Comparison of ENCODE assay signal across 30 cellular contexts in genomic region chr22:36769541-36769940, GRCh38. TPM values are rescaled to one million over a fixed set of nuclear protein-coding genes. Genes with fewer than 3 reads are reported as not detected.
"Had no signal": no experiment of that assay in that cellular context is flagged by ENCODE, and none has a peak within 500 bp of the region (broad histone marks: within the 10 kb centered on the region; RNA-seq: fewer than 3 reads in every experiment).

No MANE protein-coding gene starts in this region.

- H3K27ac Mint-ChIP-seq: activated CD4-positive, alpha-beta T cell treated with anti-CD3 and anti-CD28 coated beads, Interleukin-2, amount 10 ng/mL, durations not matched to agents 7 days and 5 days; activated CD8-positive, alpha-beta memory T cell treated with anti-CD3 and anti-CD28 coated beads, Interleukin-2, amount 10 ng/mL, durations not matched to agents 7 days and 5 days; activated CD8-positive, alpha-beta T cell treated with anti-CD3 and anti-CD28 coated beads, Interleukin-2, amount 10 ng/mL, durations not matched to agents 7 days and 5 days; stimulated activated naive CD8-positive, alpha-beta T cell treated with anti-CD3 and anti-CD28 coated beads, Interleukin-15, Interleukin-2, amounts not matched to agents 100 ng/mL and 50 ng/mL, for 24 hours; T-helper 17 cell; type B pancreatic cell had no signal

- H3K27me3 Mint-ChIP-seq: activated CD4-positive, alpha-beta T cell treated with anti-CD3 and anti-CD28 coated beads, Interleukin-2, amount 10 ng/mL, durations not matched to agents 7 days and 5 days; activated CD8-positive, alpha-beta memory T cell treated with anti-CD3 and anti-CD28 coated beads, Interleukin-2, amount 10 ng/mL, durations not matched to agents 7 days and 5 days; stimulated activated naive CD8-positive, alpha-beta T cell treated with anti-CD3 and anti-CD28 coated beads, Interleukin-15, Interleukin-2, amounts not matched to agents 100 ng/mL and 50 ng/mL, for 24 hours; T-helper 17 cell; type B pancreatic cell had no signal

- H3K4me3 ChIP-seq: colonic mucosa, esophagus squamous epithelium, vagina had no signal

- H3K36me3 Mint-ChIP-seq: activated CD8-positive, alpha-beta memory T cell treated with anti-CD3 and anti-CD28 coated beads, Interleukin-2, amount 10 ng/mL, durations not matched to agents 7 days and 5 days; activated naive CD4-positive, alpha-beta T cell treated with anti-CD3 and anti-CD28 coated beads, Interleukin-2, amount 50 U/mL, for 72 hours had no signal

- H3K4me1 ChIP-seq: colonic mucosa, vagina had no signal

- H3K36me3 ChIP-seq: colonic mucosa, vagina, WERI-Rb-1 had no signal

- H3K9me3 ChIP-seq: colonic mucosa, esophagus squamous epithelium, vagina had no signal

- H3K9me3 Mint-ChIP-seq: activated CD4-positive, alpha-beta T cell treated with anti-CD3 and anti-CD28 coated beads, Interleukin-2, amount 10 ng/mL, durations not matched to agents 7 days and 5 days; activated naive CD4-positive, alpha-beta T cell treated with anti-CD3 and anti-CD28 coated beads, Interleukin-2, amount 50 U/mL, for 72 hours; naive B cell; stimulated activated naive CD8-positive, alpha-beta T cell treated with anti-CD3 and anti-CD28 coated beads, Interleukin-15, Interleukin-2, amounts not matched to agents 100 ng/mL and 50 ng/mL, for 24 hours; type B pancreatic cell had no signal

- H3K27me3 ChIP-seq: colonic mucosa, esophagus squamous epithelium, vagina had no signal

- H3K27ac ChIP-seq: colonic mucosa, epithelial cell of prostate, esophagus squamous epithelium, vagina, WERI-Rb-1 had no signal

- H3K4me3 Mint-ChIP-seq: activated CD4-positive, alpha-beta T cell treated with anti-CD3 and anti-CD28 coated beads, Interleukin-2, amount 10 ng/mL, durations not matched to agents 7 days and 5 days; activated CD8-positive, alpha-beta memory T cell treated with anti-CD3 and anti-CD28 coated beads, Interleukin-2, amount 10 ng/mL, durations not matched to agents 7 days and 5 days; activated CD8-positive, alpha-beta T cell treated with anti-CD3 and anti-CD28 coated beads, Interleukin-2, amount 10 ng/mL, durations not matched to agents 7 days and 5 days; stimulated activated naive CD8-positive, alpha-beta T cell treated with anti-CD3 and anti-CD28 coated beads, Interleukin-15, Interleukin-2, amounts not matched to agents 100 ng/mL and 50 ng/mL, for 24 hours; T-helper 17 cell; type B pancreatic cell had no signal

- DNase-seq: activated CD4-positive, alpha-beta T cell treated with anti-CD3 and anti-CD28 coated beads for 1 hour; activated CD4-positive, alpha-beta T cell treated with anti-CD3 and anti-CD28 coated beads, Interleukin-2, amount 10 ng/mL, durations not matched to agents 7 days and 5 days; activated CD8-positive, alpha-beta memory T cell treated with anti-CD3 and anti-CD28 coated beads, Interleukin-2, amount 10 ng/mL, durations not matched to agents 7 days and 5 days; activated CD8-positive, alpha-beta T cell treated with anti-CD3 and anti-CD28 coated beads, Interleukin-2, amount 10 ng/mL, durations not matched to agents 7 days and 5 days; activated naive CD4-positive, alpha-beta T cell; activated T-cell treated with anti-CD3 and anti-CD28 coated beads, Interleukin-2, amount 50 U/mL, for 48 hours; colonic mucosa; effector CD8-positive, alpha-beta T cell; esophagus squamous epithelium; left cardiac atrium; left ventricle myocardium superior; naive B cell; right cardiac atrium; stimulated activated CD4-positive, alpha-beta T cell treated with anti-CD3 and anti-CD28 coated beads, Interleukin-12 subunit alpha, Interleukin-12 subunit beta, amount 100 ng/mL, for 4 hours; stimulated activated CD4-positive, alpha-beta T cell treated with anti-CD3 and anti-CD28 coated beads, Interleukin-4, amount 100 ng/mL, for 1 hour; T-helper 17 cell; T1000; WERI-Rb-1 had no signal

- ATAC-seq: activated CD8-positive, alpha-beta memory T cell treated with anti-CD3 and anti-CD28 coated beads, Interleukin-2, amount 10 ng/mL, durations not matched to agents 7 days and 5 days; activated CD8-positive, alpha-beta T cell treated with anti-CD3 and anti-CD28 coated beads, Interleukin-2, amount 10 ng/mL, durations not matched to agents 7 days and 5 days; activated naive CD4-positive, alpha-beta T cell treated with anti-CD3 and anti-CD28 coated beads, Interleukin-2, amount 50 U/mL, for 72 hours; left ventricle myocardium superior; T-helper 17 cell had no signal

RNA-seq across cellular contexts. Expression of gene PVALB, which starts 47.3 kb away (rescaled TPM):
- total RNA-seq: activated CD4-positive, alpha-beta T cell treated with anti-CD3 and anti-CD28 coated beads, Interleukin-2, amount 10 ng/mL, durations not matched to agents 7 days and 5 days; activated CD8-positive, alpha-beta memory T cell treated with anti-CD3 and anti-CD28 coated beads, Interleukin-2, amount 10 ng/mL, durations not matched to agents 7 days and 5 days; activated CD8-positive, alpha-beta T cell treated with anti-CD3 and anti-CD28 coated beads, Interleukin-2, amount 10 ng/mL, durations not matched to agents 7 days and 5 days; activated naive CD4-positive, alpha-beta T cell treated with anti-CD3 and anti-CD28 coated beads, Interleukin-2, amount 50 U/mL, for 72 hours; bronchial epithelial cell; colonic mucosa; dermis microvascular lymphatic vessel endothelial cell; esophagus squamous epithelium; frontal cortex; left cardiac atrium; left ventricle myocardium superior; lung microvascular endothelial cell; osteoblast; right cardiac atrium; subcutaneous adipose tissue; vagina had no signal
- polyA plus RNA-seq: keratinocyte, right cardiac atrium had no signal
